In genomic region chr2:158502984-158503383, GRCh38 we compare ENCODE assay signal across 15 cellular contexts.
DNase-seq lines count a peak whose midpoint lies in the region; ATAC-seq and FAIRE-seq lines count a peak whose summit lies in the region.
"Had no signal": no experiment of that assay in that cellular context is flagged by ENCODE, and none has a peak within 500 bp of the region (broad histone marks: within the 10 kb centered on the region; RNA-seq: fewer than 3 reads in every experiment).

No MANE protein-coding gene starts in this region.

- peak overlapping the region; percentile 17 for H3K4me3 ChIP-seq in SK-N-MC
- H3K4me3 ChIP-seq: tibial artery had no signal

- no peak for FAIRE-seq in urothelium cell line (lab: Jason Lieb, UNC)
- FAIRE-seq: GM12892 had no signal

- no peaks in the 10 kb centered on the region for H3K9me3 ChIP-seq in SK-N-MC (ENCODE audit: low read depth, low read length)
- H3K9me3 ChIP-seq: tibial artery had no signal

- H3K27ac ChIP-seq in SK-N-MC: peak overlapping the region; percentile 92
- H3K27ac ChIP-seq: 22Rv1, tibial artery had no signal

- DNase-seq in SIG-M5 treated with dmso at 0.1 percent for 504 hours (lab: John Stamatoyannopoulos, UW; ENCODE audit: unreplicated experiment): peak; percentile 8
- no peak for DNase-seq in SIG-M5 (lab: John Stamatoyannopoulos, UW)
- peak; percentile 55 for DNase-seq in SK-N-MC (ENCODE audit: low read depth, low spot score)
- peak; percentile 98 for DNase-seq in fibroblast of peridontal ligament (ENCODE audit: extremely low read depth)
- DNase-seq in urothelium cell line (ENCODE audit: low spot score): peak; percentile 14
- DNase-seq in KBM-7: no peak
- DNase-seq: activated CD4-positive, alpha-beta T cell treated with anti-CD3 and anti-CD28 coated beads, Interleukin-2, amount 10 ng/mL, durations not matched to agents 7 days and 5 days; endodermal cell; T-helper 17 cell; tibial artery had no signal

- ATAC-seq in GM19395 (IDR thresholded peaks at IDR 0.05; ENCODE audit: unreplicated experiment) (no peak), HG03457 (IDR thresholded peaks at IDR 0.05; ENCODE audit: unreplicated experiment) (no peak)
- ATAC-seq: activated T-helper 17 cell treated with anti-CD3 and anti-CD28 coated beads, Interleukin-2, amount 50 U/mL, for 72 hours; T-helper 17 cell had no signal

- H3K9ac ChIP-seq in SK-N-MC (ENCODE audit: insufficient read length): peak overlapping the region; percentile 48

- no peaks in the 10 kb centered on the region for H3K36me3 ChIP-seq in SK-N-MC (ENCODE audit: insufficient read depth, low read length)
- H3K36me3 ChIP-seq: tibial artery had no signal

- in situ Hi-C loops in KBM-7 (cut with MboI; ENCODE audit: low pct_unique_long_range_greater_than_20kb, low sequenced_read_pairs): no loop called here

Comparison
In these comparisons a context has a peak if more than half of its experiments do, and no peak if none do; other contexts are left out.
1. DNase-seq: peak in SIG-M5 treated with dmso at 0.1 percent for 504 hours (single experiment), SK-N-MC (single experiment), fibroblast of peridontal ligament (single experiment) and urothelium cell line (single experiment); none in SIG-M5 (single experiment) and KBM-7 (single experiment).